Comparison of ENCODE assay signal across 3 cellular contexts in the genomic region with DNA sequence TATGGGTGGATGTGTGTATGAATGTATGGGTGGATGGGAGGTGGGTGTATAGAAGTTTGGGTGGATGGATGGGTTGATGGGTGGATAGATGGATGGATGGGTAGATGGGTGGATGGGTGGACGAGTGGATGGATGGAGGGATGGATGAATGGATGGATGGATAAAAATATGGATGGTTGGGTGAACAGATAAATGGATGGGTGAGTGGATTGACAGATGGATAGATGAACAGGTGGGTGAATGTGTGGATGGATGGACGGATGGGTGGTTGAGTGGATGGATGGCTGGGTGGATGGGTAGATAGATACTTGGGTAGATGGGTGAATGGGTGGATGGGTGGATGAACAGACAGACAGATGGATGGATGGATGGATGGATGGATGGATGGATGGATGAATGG.
TF ChIP-seq lines count a peak whose summit lies in the region.

No MANE protein-coding gene starts in this region.

TF ChIP-seq in HEK293, 187 proteins besides CTCF, POLR2A, EP300 and RAD21:
- TF ChIP-seq, protein P1, sequence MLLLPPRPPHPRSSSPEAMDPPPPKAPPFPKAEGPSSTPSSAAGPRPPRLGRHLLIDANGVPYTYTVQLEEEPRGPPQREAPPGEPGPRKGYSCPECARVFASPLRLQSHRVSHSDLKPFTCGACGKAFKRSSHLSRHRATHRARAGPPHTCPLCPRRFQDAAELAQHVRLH (tag by site-specific recombination; IDR thresholded peaks at IDR 0.05), result no peak
- TF ChIP-seq ZNF274 (IDR thresholded peaks at IDR 0.05; ENCODE audit: low read length) (no peak), ZNF274 (tag by site-specific recombination; IDR thresholded peaks at IDR 0.05; ENCODE audit: borderline replicate concordance) (0 out of 2 replicates have a peak, but pooled peaks have one; percentile 10)
TF ChIP-seq in HEK293: peak in this region for 1.

TF ChIP-seq in IMR-90, 13 proteins besides CTCF, POLR2A, EP300 and RAD21:
- TF ChIP-seq, protein P2, sequence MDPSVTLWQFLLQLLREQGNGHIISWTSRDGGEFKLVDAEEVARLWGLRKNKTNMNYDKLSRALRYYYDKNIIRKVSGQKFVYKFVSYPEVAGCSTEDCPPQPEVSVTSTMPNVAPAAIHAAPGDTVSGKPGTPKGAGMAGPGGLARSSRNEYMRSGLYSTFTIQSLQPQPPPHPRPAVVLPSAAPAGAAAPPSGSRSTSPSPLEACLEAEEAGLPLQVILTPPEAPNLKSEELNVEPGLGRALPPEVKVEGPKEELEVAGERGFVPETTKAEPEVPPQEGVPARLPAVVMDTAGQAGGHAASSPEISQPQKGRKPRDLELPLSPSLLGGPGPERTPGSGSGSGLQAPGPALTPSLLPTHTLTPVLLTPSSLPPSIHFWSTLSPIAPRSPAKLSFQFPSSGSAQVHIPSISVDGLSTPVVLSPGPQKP (IDR thresholded peaks at IDR 0.05; ENCODE audit: borderline replicate concordance, low read depth, low read length), result no peak
- no peak for TF ChIP-seq RCOR1 (IDR thresholded peaks at IDR 0.05; ENCODE audit: insufficient replicate concordance, low read length)

TF ChIP-seq in endothelial cell of umbilical vein, 7 proteins besides CTCF, POLR2A, EP300 and RAD21:
- TF ChIP-seq GATA2 (IDR thresholded peaks at IDR 0.05; ENCODE audit: insufficient read depth, insufficient read length, low read depth, low read length), result no peak
- TF ChIP-seq EZH2 (IDR thresholded peaks at IDR 0.05; ENCODE audit: borderline replicate concordance, low read depth, low read length, severe bottlenecking), result no peak
- no peak for TF ChIP-seq FOS (IDR thresholded peaks at IDR 0.05; ENCODE audit: borderline replicate concordance, insufficient read depth, low read length)
- no peak for TF ChIP-seq JUN (IDR thresholded peaks at IDR 0.05; ENCODE audit: borderline replicate concordance, insufficient read depth, insufficient read length, low read depth)
- TF ChIP-seq, protein P3, sequence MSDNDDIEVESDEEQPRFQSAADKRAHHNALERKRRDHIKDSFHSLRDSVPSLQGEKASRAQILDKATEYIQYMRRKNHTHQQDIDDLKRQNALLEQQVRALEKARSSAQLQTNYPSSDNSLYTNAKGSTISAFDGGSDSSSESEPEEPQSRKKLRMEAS (IDR thresholded peaks at IDR 0.05; ENCODE audit: insufficient read depth, insufficient read length), result no peak
- TF ChIP-seq MYC (IDR thresholded peaks at IDR 0.05; ENCODE audit: low read depth, low read length), result no peak
- TF ChIP-seq POLR2AphosphoS5 (IDR thresholded peaks at IDR 0.05; ENCODE audit: insufficient read depth, low read depth, low read length), result no peak
